Comparison of ENCODE assay signal across 2 cellular contexts in genomic region chr21:39430457-39430856, GRCh38.
TF ChIP-seq lines count a peak whose summit lies in the region.

No MANE protein-coding gene starts in this region.

TF ChIP-seq in IMR-90, 13 proteins besides CTCF, POLR2A, EP300 and RAD21:
- TF ChIP-seq, protein P1, sequence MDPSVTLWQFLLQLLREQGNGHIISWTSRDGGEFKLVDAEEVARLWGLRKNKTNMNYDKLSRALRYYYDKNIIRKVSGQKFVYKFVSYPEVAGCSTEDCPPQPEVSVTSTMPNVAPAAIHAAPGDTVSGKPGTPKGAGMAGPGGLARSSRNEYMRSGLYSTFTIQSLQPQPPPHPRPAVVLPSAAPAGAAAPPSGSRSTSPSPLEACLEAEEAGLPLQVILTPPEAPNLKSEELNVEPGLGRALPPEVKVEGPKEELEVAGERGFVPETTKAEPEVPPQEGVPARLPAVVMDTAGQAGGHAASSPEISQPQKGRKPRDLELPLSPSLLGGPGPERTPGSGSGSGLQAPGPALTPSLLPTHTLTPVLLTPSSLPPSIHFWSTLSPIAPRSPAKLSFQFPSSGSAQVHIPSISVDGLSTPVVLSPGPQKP (IDR thresholded peaks at IDR 0.05; ENCODE audit: borderline replicate concordance, low read depth, low read length), result no peak
- TF ChIP-seq CHD1 (IDR thresholded peaks at IDR 0.05; ENCODE audit: low read depth, low read length) (no peak), RCOR1 (IDR thresholded peaks at IDR 0.05; ENCODE audit: insufficient replicate concordance, low read length) (no peak), USF2 (IDR thresholded peaks at IDR 0.05; ENCODE audit: low read depth, low read length) (no peak), NFE2L2 (IDR thresholded peaks at IDR 0.05; ENCODE audit: low read depth, low read length) (no peak), MAZ (IDR thresholded peaks at IDR 0.05; ENCODE audit: borderline replicate concordance, low read depth, low read length) (no peak), BHLHE40 (IDR thresholded peaks at IDR 0.05; ENCODE audit: low read depth, low read length) (no peak), MXI1 (IDR thresholded peaks at IDR 0.05; ENCODE audit: borderline replicate concordance, low read depth, low read length) (no peak), CEBPB (IDR thresholded peaks at IDR 0.05; ENCODE audit: low read depth, low read length) (no peak), FOS (IDR thresholded peaks at IDR 0.05; ENCODE audit: low read depth, low read length) (no peak), SMC3 (IDR thresholded peaks at IDR 0.05; ENCODE audit: low read depth, low read length) (no peak), RFX5 (IDR thresholded peaks at IDR 0.05; ENCODE audit: low read depth, low read length) (no peak), MAFK (IDR thresholded peaks at IDR 0.05; ENCODE audit: low read depth, low read length) (no peak)
TF ChIP-seq in IMR-90: peak in this region for 0.

TF ChIP-seq in K562, 482 proteins besides CTCF, POLR2A, EP300 and RAD21 (continues in another document):
- TF ChIP-seq TEAD1 (CRISPR knock-in tag; IDR thresholded peaks at IDR 0.05) (peak in 1 of 2 experiments; percentile 74; a peak in 1 of 4 replicates), MLLT1 (IDR thresholded peaks at IDR 0.05) (peak in 1 of 2 experiments; percentile 24; a peak in 1 of 4 replicates), ZNF316 (IDR thresholded peaks at IDR 0.05) (peak; percentile 79), SMARCE1 (IDR thresholded peaks at IDR 0.05) (peak; percentile 62; the same call in 1 of the 2 replicates), ZBTB40 (IDR thresholded peaks at IDR 0.05) (no peak), ZBTB40 (CRISPR knock-in tag; IDR thresholded peaks at IDR 0.05) (no peak), ZMIZ1 (IDR thresholded peaks at IDR 0.05; ENCODE audit: low read depth in 2 of 2, low read length in 2 of 2) (no peak), NCOA1 (IDR thresholded peaks at IDR 0.05; ENCODE audit: low read depth) (peak; percentile 44; the same call in 1 of the 2 replicates), CXXC5 (CRISPR knock-in tag; IDR thresholded peaks at IDR 0.05) (0 out of 2 replicates have a peak, but pooled peaks have one; percentile 36), PML (IDR thresholded peaks at IDR 0.05; ENCODE audit: low read length) (no peak), CAMTA2 (CRISPR knock-in tag; conservative IDR thresholded peaks at IDR 0.05) (no peak), RNF2 (IDR thresholded peaks at IDR 0.05) (peak; percentile 57; the same call in 1 of the 2 replicates), SMARCC2 (IDR thresholded peaks at IDR 0.05; ENCODE audit: low read depth) (peak; percentile 65; the same call in 1 of the 2 replicates), NFE2 (IDR thresholded peaks at IDR 0.05; ENCODE audit: low read depth) (peak; percentile 83), TCF3 (CRISPR knock-in tag; IDR thresholded peaks at IDR 0.05) (peak; percentile 83), HNRNPLL (IDR thresholded peaks at IDR 0.05; ENCODE audit: low read depth, low read length, poor library complexity, severe bottlenecking) (no peak), TAF9B (IDR thresholded peaks at IDR 0.05; ENCODE audit: partially characterized antibody) (peak; percentile 67), KAT2B (IDR thresholded peaks at IDR 0.05; ENCODE audit: low read depth, low read length) (no peak), MTA3 (IDR thresholded peaks at IDR 0.05; ENCODE audit: borderline replicate concordance) (0 out of 2 replicates have a peak, but pooled peaks have one; percentile 43), MITF (IDR thresholded peaks at IDR 0.05) (0 out of 2 replicates have a peak, but pooled peaks have one; percentile 27), POLR2AphosphoS5 (IDR thresholded peaks at IDR 0.05; ENCODE audit: control insufficient read depth, insufficient read depth, low read depth, low read length) (peak; percentile 75; the same call in 1 of the 2 replicates), MEIS2 (IDR thresholded peaks at IDR 0.05; ENCODE audit: partially characterized antibody) (peak; percentile 98)
- TF ChIP-seq, protein P2, sequence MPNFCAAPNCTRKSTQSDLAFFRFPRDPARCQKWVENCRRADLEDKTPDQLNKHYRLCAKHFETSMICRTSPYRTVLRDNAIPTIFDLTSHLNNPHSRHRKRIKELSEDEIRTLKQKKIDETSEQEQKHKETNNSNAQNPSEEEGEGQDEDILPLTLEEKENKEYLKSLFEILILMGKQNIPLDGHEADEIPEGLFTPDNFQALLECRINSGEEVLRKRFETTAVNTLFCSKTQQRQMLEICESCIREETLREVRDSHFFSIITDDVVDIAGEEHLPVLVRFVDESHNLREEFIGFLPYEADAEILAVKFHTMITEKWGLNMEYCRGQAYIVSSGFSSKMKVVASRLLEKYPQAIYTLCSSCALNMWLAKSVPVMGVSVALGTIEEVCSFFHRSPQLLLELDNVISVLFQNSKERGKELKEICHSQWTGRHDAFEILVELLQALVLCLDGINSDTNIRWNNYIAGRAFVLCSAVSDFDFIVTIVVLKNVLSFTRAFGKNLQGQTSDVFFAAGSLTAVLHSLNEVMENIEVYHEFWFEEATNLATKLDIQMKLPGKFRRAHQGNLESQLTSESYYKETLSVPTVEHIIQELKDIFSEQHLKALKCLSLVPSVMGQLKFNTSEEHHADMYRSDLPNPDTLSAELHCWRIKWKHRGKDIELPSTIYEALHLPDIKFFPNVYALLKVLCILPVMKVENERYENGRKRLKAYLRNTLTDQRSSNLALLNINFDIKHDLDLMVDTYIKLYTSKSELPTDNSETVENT (CRISPR knock-in tag; IDR thresholded peaks at IDR 0.05), result no peak
- TF ChIP-seq, protein P3, sequence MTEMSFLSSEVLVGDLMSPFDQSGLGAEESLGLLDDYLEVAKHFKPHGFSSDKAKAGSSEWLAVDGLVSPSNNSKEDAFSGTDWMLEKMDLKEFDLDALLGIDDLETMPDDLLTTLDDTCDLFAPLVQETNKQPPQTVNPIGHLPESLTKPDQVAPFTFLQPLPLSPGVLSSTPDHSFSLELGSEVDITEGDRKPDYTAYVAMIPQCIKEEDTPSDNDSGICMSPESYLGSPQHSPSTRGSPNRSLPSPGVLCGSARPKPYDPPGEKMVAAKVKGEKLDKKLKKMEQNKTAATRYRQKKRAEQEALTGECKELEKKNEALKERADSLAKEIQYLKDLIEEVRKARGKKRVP (CRISPR knock-in tag; IDR thresholded peaks at IDR 0.05), result 0 out of 2 replicates have a peak, but pooled peaks have one; percentile 38
- TF ChIP-seq, protein P4, sequence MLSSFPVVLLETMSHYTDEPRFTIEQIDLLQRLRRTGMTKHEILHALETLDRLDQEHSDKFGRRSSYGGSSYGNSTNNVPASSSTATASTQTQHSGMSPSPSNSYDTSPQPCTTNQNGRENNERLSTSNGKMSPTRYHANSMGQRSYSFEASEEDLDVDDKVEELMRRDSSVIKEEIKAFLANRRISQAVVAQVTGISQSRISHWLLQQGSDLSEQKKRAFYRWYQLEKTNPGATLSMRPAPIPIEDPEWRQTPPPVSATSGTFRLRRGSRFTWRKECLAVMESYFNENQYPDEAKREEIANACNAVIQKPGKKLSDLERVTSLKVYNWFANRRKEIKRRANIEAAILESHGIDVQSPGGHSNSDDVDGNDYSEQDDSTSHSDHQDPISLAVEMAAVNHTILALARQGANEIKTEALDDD (IDR thresholded peaks at IDR 0.05), result 0 out of 2 replicates have a peak, but pooled peaks have one; percentile 18
- TF ChIP-seq, protein P5, sequence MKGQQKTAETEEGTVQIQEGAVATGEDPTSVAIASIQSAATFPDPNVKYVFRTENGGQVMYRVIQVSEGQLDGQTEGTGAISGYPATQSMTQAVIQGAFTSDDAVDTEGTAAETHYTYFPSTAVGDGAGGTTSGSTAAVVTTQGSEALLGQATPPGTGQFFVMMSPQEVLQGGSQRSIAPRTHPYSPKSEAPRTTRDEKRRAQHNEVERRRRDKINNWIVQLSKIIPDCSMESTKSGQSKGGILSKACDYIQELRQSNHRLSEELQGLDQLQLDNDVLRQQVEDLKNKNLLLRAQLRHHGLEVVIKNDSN (CRISPR knock-in tag; IDR thresholded peaks at IDR 0.05), result no peak
